In genomic region chr4:69054578-69055200, GRCh38 we compare ENCODE assay signal across 12 cellular contexts. TPM values are rescaled to one million over a fixed set of nuclear protein-coding genes. Genes with fewer than 3 reads are reported as not detected.
DNase-seq lines count a peak whose midpoint lies in the region; ATAC-seq and TF ChIP-seq lines count a peak whose summit lies in the region.
"Had no signal": no experiment of that assay in that cellular context is flagged by ENCODE, and none has a peak within 500 bp of the region (broad histone marks: within the 10 kb centered on the region; RNA-seq: fewer than 3 reads in every experiment).

No MANE protein-coding gene starts in this region.

- DNase-seq in HS-27A (ENCODE audit: low read depth) (peak; percentile 54), cardiac fibroblast (ENCODE audit: low read depth in 2 of 2) (peak; percentile 89 to 95), non-pigmented ciliary epithelial cell (ENCODE audit: low read depth) (peak; percentile 71), glutamatergic neuron (no peak), heart right ventricle (no peak)
- DNase-seq in stimulated activated effector memory CD8-positive, alpha-beta T cell treated with anti-CD3 and anti-CD28 coated beads, Interleukin-12 subunit alpha, Interleukin-12 subunit beta, amount 100 ng/mL, for 72 hours (ENCODE audit: low spot score in 2 of 2): no peak
- DNase-seq: activated CD4-positive, CD25-positive, alpha-beta regulatory T cell treated with anti-CD3 and anti-CD28 coated beads, Interleukin-2, amount 50 U/mL, for 72 hours; NCI-H2227 treated with DMSO at 0.1 percent for 48 hours had no signal

- no peaks in the 10 kb centered on the region for H3K9me3 Mint-ChIP-seq in glutamatergic neuron (ENCODE audit: unreplicated experiment)
- H3K9me3 Mint-ChIP-seq in stimulated activated effector memory CD8-positive, alpha-beta T cell treated with anti-CD3 and anti-CD28 coated beads, Interleukin-12 subunit alpha, Interleukin-12 subunit beta, amount 100 ng/mL, for 72 hours: peaks cover 4% of the 10 kb centered on the region

- H3K4me1 Mint-ChIP-seq in glutamatergic neuron (ENCODE audit: low read depth, unreplicated experiment): peaks cover 3% of the 10 kb centered on the region
- H3K4me1 Mint-ChIP-seq in stimulated activated effector memory CD8-positive, alpha-beta T cell treated with anti-CD3 and anti-CD28 coated beads, Interleukin-12 subunit alpha, Interleukin-12 subunit beta, amount 100 ng/mL, for 72 hours: no peaks in the 10 kb centered on the region
- H3K4me1 Mint-ChIP-seq: central memory CD8-positive, alpha-beta T cell had no signal

- no peak overlapping the region for H3K4me3 Mint-ChIP-seq in glutamatergic neuron (ENCODE audit: unreplicated experiment)
- H3K4me3 Mint-ChIP-seq in stimulated activated effector memory CD8-positive, alpha-beta T cell treated with anti-CD3 and anti-CD28 coated beads, Interleukin-12 subunit alpha, Interleukin-12 subunit beta, amount 100 ng/mL, for 72 hours: no peak overlapping the region
- H3K4me3 Mint-ChIP-seq: central memory CD8-positive, alpha-beta T cell had no signal

- H3K27ac Mint-ChIP-seq in glutamatergic neuron (ENCODE audit: unreplicated experiment): no peak overlapping the region
- no peak overlapping the region for H3K27ac Mint-ChIP-seq in stimulated activated effector memory CD8-positive, alpha-beta T cell treated with anti-CD3 and anti-CD28 coated beads, Interleukin-12 subunit alpha, Interleukin-12 subunit beta, amount 100 ng/mL, for 72 hours

- no peak overlapping the region for H3K4me3 ChIP-seq in cardiac fibroblast (replicated peaks in 1 of 2; ENCODE audit: low read depth in 2 of 2, low read length in 2 of 2)
- H3K4me3 ChIP-seq in heart right ventricle: no peak overlapping the region

- H3K4me1 ChIP-seq in heart right ventricle: no peaks in the 10 kb centered on the region

- H3K9me3 ChIP-seq in heart right ventricle: no peaks in the 10 kb centered on the region

- H3K36me3 Mint-ChIP-seq in glutamatergic neuron (ENCODE audit: unreplicated experiment): no peaks in the 10 kb centered on the region
- no peaks in the 10 kb centered on the region for H3K36me3 Mint-ChIP-seq in stimulated activated effector memory CD8-positive, alpha-beta T cell treated with anti-CD3 and anti-CD28 coated beads, Interleukin-12 subunit alpha, Interleukin-12 subunit beta, amount 100 ng/mL, for 72 hours

- intact Hi-C loops in heart right ventricle (cut with DNase I): no loop called here

- H3K27me3 ChIP-seq in heart right ventricle: no peaks in the 10 kb centered on the region

- TF ChIP-seq CTCF in cardiac fibroblast (IDR thresholded peaks at IDR 0.05; ENCODE audit: low read depth, low read length) (no peak), glutamatergic neuron (IDR thresholded peaks at IDR 0.05; ENCODE audit: partially characterized antibody, unreplicated experiment) (no peak), heart right ventricle (IDR thresholded peaks at IDR 0.05) (no peak)

- no peak overlapping the region for H3K27ac ChIP-seq in heart right ventricle

- 72 to 76% methylated on average over 7 of the region's 7 CpGs for WGBS in heart right ventricle, 2 donors

- no peaks in the 10 kb centered on the region for H3K27me3 Mint-ChIP-seq in glutamatergic neuron (ENCODE audit: unreplicated experiment)
- H3K27me3 Mint-ChIP-seq: central memory CD8-positive, alpha-beta T cell had no signal

- ATAC-seq in GM18519 (IDR thresholded peaks at IDR 0.05; ENCODE audit: low FRiP score, unreplicated experiment) (peak; percentile 43), heart right ventricle (no peak), HG03571 (IDR thresholded peaks at IDR 0.05; ENCODE audit: unreplicated experiment) (no peak)
- no peak for ATAC-seq in stimulated activated effector memory CD8-positive, alpha-beta T cell treated with anti-CD3 and anti-CD28 coated beads, Interleukin-12 subunit alpha, Interleukin-12 subunit beta, amount 100 ng/mL, for 72 hours

- H3K36me3 ChIP-seq in heart right ventricle: no peaks in the 10 kb centered on the region

RNA-seq across cellular contexts. Expression of gene UGT2B7, which starts 41.6 kb away (rescaled TPM):
- total RNA-seq in glutamatergic neuron (ENCODE audit: unreplicated experiment): not detected
- not detected for total RNA-seq in heart right ventricle
- polyA plus RNA-seq in heart right ventricle: not detected
- total RNA-seq: mesenteric fat pad had no signal

Comparison
In these comparisons a context has a peak if more than half of its experiments do, and no peak if none do; other contexts are left out.
1. DNase-seq: peak in HS-27A (single experiment), cardiac fibroblast (2 of 2) and non-pigmented ciliary epithelial cell (single experiment); none in glutamatergic neuron (single experiment), stimulated activated effector memory CD8-positive, alpha-beta T cell treated with anti-CD3 and anti-CD28 coated beads, Interleukin-12 subunit alpha, Interleukin-12 subunit beta, amount 100 ng/mL, for 72 hours (0 of 2) and heart right ventricle (0 of 2).